1 cellular context compared by ENCODE assay signal in genomic region chr4:75834095-75834771, GRCh38.
TF ChIP-seq lines count a peak whose summit lies in the region.

No MANE protein-coding gene starts in this region.

TF ChIP-seq in K562, 482 proteins besides CTCF, POLR2A, EP300 and RAD21 (continued from another document and continues in another):
- TF ChIP-seq PBX2 (CRISPR knock-in tag; IDR thresholded peaks at IDR 0.05; ENCODE audit: low read depth) (no peak), PBX2 (tag; conservative IDR thresholded peaks at IDR 0.05; ENCODE audit: low read depth) (no peak), THRB (CRISPR knock-in tag; conservative IDR thresholded peaks at IDR 0.05) (0 out of 2 replicates have a peak, but pooled peaks have one; percentile 51), ZBTB8A (IDR thresholded peaks at IDR 0.05; ENCODE audit: partially characterized antibody) (no peak), GATAD2A (IDR thresholded peaks at IDR 0.05) (no peak), ZBTB9 (CRISPR knock-in tag; IDR thresholded peaks at IDR 0.05) (peak; percentile 57; the same call in 1 of the 2 replicates), DACH1 (IDR thresholded peaks at IDR 0.05; ENCODE audit: partially characterized antibody) (no peak), MCM3 (IDR thresholded peaks at IDR 0.05) (no peak), CTCFL (IDR thresholded peaks at IDR 0.05; ENCODE audit: borderline replicate concordance, insufficient read depth, low read depth, low read length, poor library complexity, severe bottlenecking) (no peak), NFIX (CRISPR knock-in tag; IDR thresholded peaks at IDR 0.05; ENCODE audit: low read depth) (no peak), ATF7 (IDR thresholded peaks at IDR 0.05) (no peak), RBM17 (IDR thresholded peaks at IDR 0.05; ENCODE audit: borderline replicate concordance, low read depth, low read length) (no peak), SMARCA4 (IDR thresholded peaks at IDR 0.05) (no peak), MIER1 (IDR thresholded peaks at IDR 0.05; ENCODE audit: low read depth) (no peak), FOXJ2 (tag; IDR thresholded peaks at IDR 0.05) (no peak), ZBTB17 (CRISPR knock-in tag; IDR thresholded peaks at IDR 0.05) (no peak), FOXO4 (CRISPR knock-in tag; IDR thresholded peaks at IDR 0.05) (no peak), ZNF121 (CRISPR knock-in tag; conservative IDR thresholded peaks at IDR 0.05) (no peak), NR2F6 (CRISPR knock-in tag; IDR thresholded peaks at IDR 0.05) (no peak), FOXA3 (CRISPR knock-in tag; conservative IDR thresholded peaks at IDR 0.05 in 1 of 2, IDR thresholded peaks at IDR 0.05 in 1 of 2) (no peak), PKNOX1 (IDR thresholded peaks at IDR 0.05) (no peak), TEAD4 (IDR thresholded peaks at IDR 0.05; ENCODE audit: low read length) (no peak), TEAD4 (CRISPR knock-in tag; IDR thresholded peaks at IDR 0.05; ENCODE audit: borderline replicate concordance) (no peak), HSF4 (CRISPR knock-in tag; IDR thresholded peaks at IDR 0.05; ENCODE audit: borderline replicate concordance) (no peak), ZNF217 (CRISPR knock-in tag; IDR thresholded peaks at IDR 0.05) (no peak), CTBP1 (IDR thresholded peaks at IDR 0.05; ENCODE audit: borderline replicate concordance) (no peak), NR3C1 (CRISPR knock-in tag; IDR thresholded peaks at IDR 0.05) (no peak)
- TF ChIP-seq, protein P1, sequence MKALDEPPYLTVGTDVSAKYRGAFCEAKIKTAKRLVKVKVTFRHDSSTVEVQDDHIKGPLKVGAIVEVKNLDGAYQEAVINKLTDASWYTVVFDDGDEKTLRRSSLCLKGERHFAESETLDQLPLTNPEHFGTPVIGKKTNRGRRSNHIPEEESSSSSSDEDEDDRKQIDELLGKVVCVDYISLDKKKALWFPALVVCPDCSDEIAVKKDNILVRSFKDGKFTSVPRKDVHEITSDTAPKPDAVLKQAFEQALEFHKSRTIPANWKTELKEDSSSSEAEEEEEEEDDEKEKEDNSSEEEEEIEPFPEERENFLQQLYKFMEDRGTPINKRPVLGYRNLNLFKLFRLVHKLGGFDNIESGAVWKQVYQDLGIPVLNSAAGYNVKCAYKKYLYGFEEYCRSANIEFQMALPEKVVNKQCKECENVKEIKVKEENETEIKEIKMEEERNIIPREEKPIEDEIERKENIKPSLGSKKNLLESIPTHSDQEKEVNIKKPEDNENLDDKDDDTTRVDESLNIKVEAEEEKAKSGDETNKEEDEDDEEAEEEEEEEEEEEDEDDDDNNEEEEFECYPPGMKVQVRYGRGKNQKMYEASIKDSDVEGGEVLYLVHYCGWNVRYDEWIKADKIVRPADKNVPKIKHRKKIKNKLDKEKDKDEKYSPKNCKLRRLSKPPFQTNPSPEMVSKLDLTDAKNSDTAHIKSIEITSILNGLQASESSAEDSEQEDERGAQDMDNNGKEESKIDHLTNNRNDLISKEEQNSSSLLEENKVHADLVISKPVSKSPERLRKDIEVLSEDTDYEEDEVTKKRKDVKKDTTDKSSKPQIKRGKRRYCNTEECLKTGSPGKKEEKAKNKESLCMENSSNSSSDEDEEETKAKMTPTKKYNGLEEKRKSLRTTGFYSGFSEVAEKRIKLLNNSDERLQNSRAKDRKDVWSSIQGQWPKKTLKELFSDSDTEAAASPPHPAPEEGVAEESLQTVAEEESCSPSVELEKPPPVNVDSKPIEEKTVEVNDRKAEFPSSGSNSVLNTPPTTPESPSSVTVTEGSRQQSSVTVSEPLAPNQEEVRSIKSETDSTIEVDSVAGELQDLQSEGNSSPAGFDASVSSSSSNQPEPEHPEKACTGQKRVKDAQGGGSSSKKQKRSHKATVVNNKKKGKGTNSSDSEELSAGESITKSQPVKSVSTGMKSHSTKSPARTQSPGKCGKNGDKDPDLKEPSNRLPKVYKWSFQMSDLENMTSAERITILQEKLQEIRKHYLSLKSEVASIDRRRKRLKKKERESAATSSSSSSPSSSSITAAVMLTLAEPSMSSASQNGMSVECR (CRISPR knock-in tag; IDR thresholded peaks at IDR 0.05), result no peak
- TF ChIP-seq, protein P2, sequence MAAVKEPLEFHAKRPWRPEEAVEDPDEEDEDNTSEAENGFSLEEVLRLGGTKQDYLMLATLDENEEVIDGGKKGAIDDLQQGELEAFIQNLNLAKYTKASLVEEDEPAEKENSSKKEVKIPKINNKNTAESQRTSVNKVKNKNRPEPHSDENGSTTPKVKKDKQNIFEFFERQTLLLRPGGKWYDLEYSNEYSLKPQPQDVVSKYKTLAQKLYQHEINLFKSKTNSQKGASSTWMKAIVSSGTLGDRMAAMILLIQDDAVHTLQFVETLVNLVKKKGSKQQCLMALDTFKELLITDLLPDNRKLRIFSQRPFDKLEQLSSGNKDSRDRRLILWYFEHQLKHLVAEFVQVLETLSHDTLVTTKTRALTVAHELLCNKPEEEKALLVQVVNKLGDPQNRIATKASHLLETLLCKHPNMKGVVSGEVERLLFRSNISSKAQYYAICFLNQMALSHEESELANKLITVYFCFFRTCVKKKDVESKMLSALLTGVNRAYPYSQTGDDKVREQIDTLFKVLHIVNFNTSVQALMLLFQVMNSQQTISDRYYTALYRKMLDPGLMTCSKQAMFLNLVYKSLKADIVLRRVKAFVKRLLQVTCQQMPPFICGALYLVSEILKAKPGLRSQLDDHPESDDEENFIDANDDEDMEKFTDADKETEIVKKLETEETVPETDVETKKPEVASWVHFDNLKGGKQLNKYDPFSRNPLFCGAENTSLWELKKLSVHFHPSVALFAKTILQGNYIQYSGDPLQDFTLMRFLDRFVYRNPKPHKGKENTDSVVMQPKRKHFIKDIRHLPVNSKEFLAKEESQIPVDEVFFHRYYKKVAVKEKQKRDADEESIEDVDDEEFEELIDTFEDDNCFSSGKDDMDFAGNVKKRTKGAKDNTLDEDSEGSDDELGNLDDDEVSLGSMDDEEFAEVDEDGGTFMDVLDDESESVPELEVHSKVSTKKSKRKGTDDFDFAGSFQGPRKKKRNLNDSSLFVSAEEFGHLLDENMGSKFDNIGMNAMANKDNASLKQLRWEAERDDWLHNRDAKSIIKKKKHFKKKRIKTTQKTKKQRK (IDR thresholded peaks at IDR 0.05; ENCODE audit: borderline replicate concordance, low read depth, low read length), result no peak
